In the genomic region with DNA sequence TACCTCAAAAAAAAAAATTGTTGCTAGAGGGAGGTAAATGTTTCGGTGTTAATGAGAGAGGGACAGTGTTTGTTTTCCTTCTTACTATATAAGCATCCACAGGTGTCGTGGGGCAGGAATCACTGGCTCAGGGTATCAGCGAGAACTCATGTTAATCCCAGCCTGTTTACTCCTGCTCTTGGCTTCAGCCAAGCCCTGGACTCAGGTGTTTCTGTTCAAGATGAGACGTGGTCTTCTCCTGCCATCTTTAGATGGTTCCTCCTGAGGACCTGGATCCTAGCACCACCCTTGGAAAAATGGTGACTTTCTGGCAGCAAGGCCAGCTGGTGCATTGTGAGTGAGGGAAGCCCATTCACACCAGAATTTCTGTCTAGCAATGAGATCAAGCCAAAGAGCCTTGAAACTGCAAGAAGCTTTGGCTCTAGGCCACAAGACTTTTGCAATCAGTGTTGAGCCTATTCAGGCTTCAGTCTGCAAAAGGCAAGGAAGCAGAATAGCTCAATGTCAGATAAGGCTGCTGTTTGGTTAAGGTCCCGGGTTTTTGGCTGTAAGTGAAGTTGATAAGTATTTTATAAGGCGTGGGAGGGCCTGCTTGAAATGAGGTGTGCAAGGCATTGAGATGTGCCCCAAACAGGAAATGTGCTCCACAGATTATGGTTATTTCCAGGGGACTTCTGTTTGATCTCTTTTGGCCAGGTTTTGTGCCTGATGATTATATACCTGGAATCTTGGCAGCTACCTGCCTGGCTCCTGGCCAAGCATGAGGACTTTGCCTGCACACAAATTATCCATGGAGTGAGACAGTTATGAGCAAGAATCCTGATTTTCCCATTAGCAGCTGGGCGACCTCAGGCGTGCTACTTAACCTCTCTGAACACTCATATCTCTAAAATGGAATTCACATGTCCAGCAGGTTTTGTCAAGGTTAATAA, we compare ENCODE assay signal across 16 cellular contexts.
DNase-seq lines count a peak whose midpoint lies in the region; FAIRE-seq and TF ChIP-seq lines count a peak whose summit lies in the region.
"Had no signal": no experiment of that assay in that cellular context is flagged by ENCODE, and none has a peak within 500 bp of the region (broad histone marks: within the 10 kb centered on the region; RNA-seq: fewer than 3 reads in every experiment).

No MANE protein-coding gene starts in this region.

- no peaks in the 10 kb centered on the region for H3K27me3 ChIP-seq in thyroid gland
- H3K27me3 ChIP-seq: sigmoid colon had no signal

- no peak for FAIRE-seq in kidney (lab: Jason Lieb, UNC)
- FAIRE-seq: endothelial cell of umbilical vein had no signal

- TF ChIP-seq CTCF in thyroid gland (IDR thresholded peaks at IDR 0.05) (no peak), kidney (IDR thresholded peaks at IDR 0.05; ENCODE audit: borderline replicate concordance, extremely low read depth, insufficient read depth) (no peak)

- no peaks in the 10 kb centered on the region for H3K36me3 Mint-ChIP-seq in activated naive CD4-positive, alpha-beta T cell treated with anti-CD3 and anti-CD28 coated beads for 36 hours (ENCODE audit: low read depth)
- H3K36me3 Mint-ChIP-seq: brain had no signal

- peak; percentile 24 for DNase-seq in DMS 273 (lab: John Stamatoyannopoulos, UW; ENCODE audit: unreplicated experiment)
- no peak for DNase-seq in DMS 273 treated with DMSO at 0.1 percent for 48 hours (lab: John Stamatoyannopoulos, UW)
- peak; percentile 29 for DNase-seq in amniotic epithelial cell (ENCODE audit: low read depth)
- peak; percentile 25 for DNase-seq in islet precursor cell
- peak; percentile 66 to 79 for DNase-seq in thyroid gland
- no peak for DNase-seq in activated naive CD4-positive, alpha-beta T cell treated with anti-CD3 and anti-CD28 coated beads for 36 hours
- DNase-seq in NCI-H1930 (lab: John Stamatoyannopoulos, UW): no peak
- DNase-seq in kidney: no peak
- DNase-seq: activated B cell treated with CpG ODN at 0.5 μM for 24 hours, COR-L47, NCI-H524 treated with DMSO at 0.1 percent for 48 hours, SIG-M5, sigmoid colon had no signal

- no peak overlapping the region for H3K4me3 Mint-ChIP-seq in activated naive CD4-positive, alpha-beta T cell treated with anti-CD3 and anti-CD28 coated beads for 36 hours
- H3K4me3 Mint-ChIP-seq: activated B cell treated with CpG ODN at 0.5 μM for 24 hours, brain had no signal

- CTCF ChIA-PET in activated naive CD4-positive, alpha-beta T cell treated with anti-CD3 and anti-CD28 coated beads for 36 hours (lab: Charles Lee): interaction anchor here (2.1 kb wide), 1 partner anchor 9 kb away, joined by 5 read pairs; no protein-coding TSS in a partner anchor

- no peaks in the 10 kb centered on the region for H3K9me3 Mint-ChIP-seq in activated naive CD4-positive, alpha-beta T cell treated with anti-CD3 and anti-CD28 coated beads for 36 hours
- H3K9me3 Mint-ChIP-seq: activated B cell treated with CpG ODN at 0.5 μM for 24 hours, brain had no signal

- no peak overlapping the region for H3K9ac ChIP-seq in kidney (ENCODE audit: low read length in 2 of 2)

- no peaks in the 10 kb centered on the region for H3K36me3 ChIP-seq in thyroid gland
- H3K36me3 ChIP-seq in kidney (ENCODE audit: control insufficient read depth in 1 of 2, insufficient read depth in 2 of 2, low read length in 2 of 2): no peaks in the 10 kb centered on the region
- H3K36me3 ChIP-seq: sigmoid colon had no signal

- H3K4me3 ChIP-seq in thyroid gland (replicated peaks in 1 of 3) (no peak overlapping the region), kidney (ENCODE audit: low read length in 2 of 2) (no peak overlapping the region)
- H3K4me3 ChIP-seq: sigmoid colon had no signal

- peaks cover 5 to 7% of the 10 kb centered on the region in 2 donors for H3K4me1 ChIP-seq in thyroid gland
- H3K4me1 ChIP-seq in kidney (ENCODE audit: control insufficient read depth in 1 of 2, insufficient read depth in 1 of 2, low read depth in 1 of 2, low read length in 2 of 2): no peaks in the 10 kb centered on the region
- H3K4me1 ChIP-seq: sigmoid colon had no signal

- H3K27ac ChIP-seq in thyroid gland (no peak overlapping the region), kidney (ENCODE audit: low read depth in 2 of 2, low read length in 2 of 2) (no peak overlapping the region)
- H3K27ac ChIP-seq: 22Rv1, sigmoid colon had no signal

- H3K9me3 ChIP-seq in thyroid gland (no peaks in the 10 kb centered on the region), kidney (ENCODE audit: control insufficient read depth in 1 of 2, low read length in 2 of 2) (no peaks in the 10 kb centered on the region)
- H3K9me3 ChIP-seq: sigmoid colon had no signal

- 41 to 42% methylated on average over 8 of the region's 8 CpGs for WGBS in thyroid gland, 2 donors

- no peak overlapping the region for H3K27ac Mint-ChIP-seq in activated naive CD4-positive, alpha-beta T cell treated with anti-CD3 and anti-CD28 coated beads for 36 hours
- H3K27ac Mint-ChIP-seq: activated B cell treated with CpG ODN at 0.5 μM for 24 hours had no signal

- H3K4me1 Mint-ChIP-seq in activated naive CD4-positive, alpha-beta T cell treated with anti-CD3 and anti-CD28 coated beads for 36 hours (ENCODE audit: low read depth): no peaks in the 10 kb centered on the region
- H3K4me1 Mint-ChIP-seq: activated B cell treated with CpG ODN at 0.5 μM for 24 hours had no signal

- peaks cover 6% of the 10 kb centered on the region for H3K27me3 Mint-ChIP-seq in activated naive CD4-positive, alpha-beta T cell treated with anti-CD3 and anti-CD28 coated beads for 36 hours (ENCODE audit: low read depth)

- TF ChIP-seq POLR2A in thyroid gland (IDR thresholded peaks at IDR 0.05): no peak

- intact Hi-C loops in thyroid gland (cut with DNase I): no loop called here
- intact Hi-C loops in activated naive CD4-positive, alpha-beta T cell treated with anti-CD3 and anti-CD28 coated beads for 36 hours (cut with micrococcal nuclease): no loop called here
- intact Hi-C loops in kidney (cut with DNase I): no loop called here

Comparison
In these comparisons a context has a peak if more than half of its experiments do, and no peak if none do; other contexts are left out.
1. DNase-seq: peak in DMS 273 (single experiment), amniotic epithelial cell (single experiment), islet precursor cell (single experiment) and thyroid gland (2 of 2); none in DMS 273 treated with DMSO at 0.1 percent for 48 hours (single experiment), activated naive CD4-positive, alpha-beta T cell treated with anti-CD3 and anti-CD28 coated beads for 36 hours (single experiment), NCI-H1930 (0 of 2) and kidney (single experiment).